10 cellular contexts compared by ENCODE assay signal in the genomic region with DNA sequence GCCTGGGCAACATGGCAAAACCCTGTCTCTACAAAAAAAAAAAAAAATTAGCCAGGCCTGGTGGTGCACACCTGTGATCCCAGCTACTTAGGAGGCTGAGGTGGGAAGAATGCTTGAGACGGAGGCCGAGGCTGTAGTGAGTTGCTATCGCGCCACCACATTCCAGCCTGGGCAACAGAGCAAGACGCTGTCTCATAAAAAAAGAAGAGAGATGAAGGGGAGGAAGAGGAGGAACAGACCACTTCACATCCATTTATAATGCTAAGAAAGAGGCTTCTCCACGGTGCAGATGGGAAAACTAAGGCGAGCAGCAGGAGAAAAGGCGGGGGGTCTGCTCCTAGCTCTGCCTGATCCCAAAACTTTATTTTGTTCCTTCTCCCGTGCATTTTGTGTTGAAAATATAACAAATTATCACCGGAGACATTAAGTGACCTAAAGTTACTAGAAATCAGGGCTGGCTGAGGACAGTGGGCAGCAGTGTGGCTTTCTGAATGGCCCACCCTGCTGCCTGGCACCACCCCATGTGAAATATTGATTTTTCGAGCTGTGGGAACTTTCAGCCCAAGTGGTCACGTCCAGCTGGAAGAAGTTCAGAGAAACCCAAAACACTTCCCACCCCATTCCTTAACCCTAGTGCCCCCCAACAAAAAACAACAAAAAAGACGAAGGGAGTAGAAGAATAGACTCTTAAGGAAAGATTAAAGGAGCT. TPM values are rescaled to one million over a fixed set of nuclear protein-coding genes. Genes with fewer than 3 reads are reported as not detected.
DNase-seq lines count a peak whose midpoint lies in the region; ATAC-seq and TF ChIP-seq lines count a peak whose summit lies in the region.
"Had no signal": no experiment of that assay in that cellular context is flagged by ENCODE, and none has a peak within 500 bp of the region (broad histone marks: within the 10 kb centered on the region; RNA-seq: fewer than 3 reads in every experiment).

No MANE protein-coding gene starts in this region.

- H3K4me3 ChIP-seq in right cardiac atrium (ENCODE audit: low read length) (no peak overlapping the region), vagina (no peak overlapping the region)

- intact Hi-C loops in right cardiac atrium (cut with DNase I) (no loop called here), Right ventricle myocardium superior (cut with DNase I) (no loop called here), vagina (cut with DNase I) (loop anchor here (5.0 kb wide), 1 partner anchor 56 kb away; no protein-coding TSS in a partner anchor)

- H3K36me3 Mint-ChIP-seq in chondrocyte (ENCODE audit: low read depth) = peaks cover 22% of the 10 kb centered on the region
- peaks cover 5% of the 10 kb centered on the region for H3K36me3 Mint-ChIP-seq in natural killer cell treated with Interleukin-12 subunit alpha and Interleukin-12 subunit beta and Interleukin-15 and Interleukin-18, amount 100 ng/mL, for 72 hours

- no peak for TF ChIP-seq POLR2A in vagina (IDR thresholded peaks at IDR 0.05)

- peaks cover 35% of the 10 kb centered on the region for H3K4me1 ChIP-seq in right cardiac atrium (ENCODE audit: control insufficient read depth, insufficient read depth, low read length)
- H3K4me1 ChIP-seq in vagina = peaks cover 100% of the 10 kb centered on the region

- no peaks in the 10 kb centered on the region for H3K36me3 ChIP-seq in vagina

- H3K27ac Mint-ChIP-seq in chondrocyte (ENCODE audit: unreplicated experiment) = peak overlapping the region; percentile 89
- H3K27ac Mint-ChIP-seq in natural killer cell treated with Interleukin-12 subunit alpha and Interleukin-12 subunit beta and Interleukin-15 and Interleukin-18, amount 100 ng/mL, for 72 hours = peak overlapping the region; percentile 99

- H3K9me3 Mint-ChIP-seq in chondrocyte (ENCODE audit: low read depth) = no peaks in the 10 kb centered on the region
- H3K9me3 Mint-ChIP-seq in natural killer cell treated with Interleukin-12 subunit alpha and Interleukin-12 subunit beta and Interleukin-15 and Interleukin-18, amount 100 ng/mL, for 72 hours = no peaks in the 10 kb centered on the region

- peak in 1 of 2 donors; percentile 31 for ATAC-seq in right cardiac atrium
- ATAC-seq in Right ventricle myocardium superior (ENCODE audit: poor library complexity) = no peak
- no peak for ATAC-seq in natural killer cell treated with Interleukin-12 subunit alpha and Interleukin-12 subunit beta and Interleukin-15 and Interleukin-18, amount 100 ng/mL, for 72 hours
- ATAC-seq in HG03354 (IDR thresholded peaks at IDR 0.05; ENCODE audit: poor library complexity, severe bottlenecking, unreplicated experiment) = no peak

- WGBS in right cardiac atrium = 62% methylated on average over 13 of the region's 13 CpGs

- H3K27me3 ChIP-seq in right cardiac atrium (ENCODE audit: control insufficient read depth, insufficient read depth) = no peaks in the 10 kb centered on the region
- no peaks in the 10 kb centered on the region for H3K27me3 ChIP-seq in vagina

- H3K4me1 Mint-ChIP-seq in chondrocyte (ENCODE audit: low read depth) = peaks cover 88% of the 10 kb centered on the region
- H3K4me1 Mint-ChIP-seq in natural killer cell treated with Interleukin-12 subunit alpha and Interleukin-12 subunit beta and Interleukin-15 and Interleukin-18, amount 100 ng/mL, for 72 hours (ENCODE audit: low read depth in 2 of 2) = peaks cover 65 to 74% of the 10 kb centered on the region in 2 donors

- H3K4me3 Mint-ChIP-seq in chondrocyte (ENCODE audit: unreplicated experiment) = peak overlapping the region; percentile 57
- H3K4me3 Mint-ChIP-seq in natural killer cell treated with Interleukin-12 subunit alpha and Interleukin-12 subunit beta and Interleukin-15 and Interleukin-18, amount 100 ng/mL, for 72 hours = peak overlapping the region; percentile 89

- peak in 1 of 3 donors; percentile 12 for DNase-seq in right cardiac atrium
- no peak for DNase-seq in Right ventricle myocardium superior
- DNase-seq in chondrocyte (ENCODE audit: low spot score) = no peak
- no peak for DNase-seq in natural killer cell treated with Interleukin-12 subunit alpha and Interleukin-12 subunit beta and Interleukin-15 and Interleukin-18, amount 100 ng/mL, for 72 hours (ENCODE audit: low spot score)
- DNase-seq in vagina (ENCODE audit: extremely low spot score in 2 of 2) = no peak
- no peak for DNase-seq in midbrain (lab: John Stamatoyannopoulos, UW)
- no peak for DNase-seq in SKM-1 (lab: John Stamatoyannopoulos, UW; ENCODE audit: unreplicated experiment)
- DNase-seq: COR-L47, SIG-M5 had no signal

- TF ChIP-seq CTCF in chondrocyte (IDR thresholded peaks at IDR 0.05) (no peak), vagina (IDR thresholded peaks at IDR 0.05) (no peak)

- no peaks in the 10 kb centered on the region for H3K27me3 Mint-ChIP-seq in chondrocyte (ENCODE audit: low read depth)
- H3K27me3 Mint-ChIP-seq in natural killer cell treated with Interleukin-12 subunit alpha and Interleukin-12 subunit beta and Interleukin-15 and Interleukin-18, amount 100 ng/mL, for 72 hours = no peaks in the 10 kb centered on the region

- H3K27ac ChIP-seq in right cardiac atrium (ENCODE audit: low read length) (peak overlapping the region; percentile 77), vagina (peak overlapping the region; percentile 99)

- H3K9me3 ChIP-seq in right cardiac atrium (ENCODE audit: control insufficient read depth, low read length) = no peaks in the 10 kb centered on the region
- H3K9me3 ChIP-seq in vagina = no peaks in the 10 kb centered on the region

RNA-seq across cellular contexts. Expression of a gene that starts 9.5 kb away (rescaled TPM):
- total RNA-seq in right cardiac atrium (100 to 1,000 TPM; 140 to 224 (median 163) TPM), Right ventricle myocardium superior (138 TPM), chondrocyte (1,046 to 1,908 TPM (median 1,853 TPM) in 3 replicates), vagina (333 TPM)
- 92.5 TPM for polyA plus RNA-seq in right cardiac atrium
- total RNA-seq in natural killer cell treated with Interleukin-12 subunit alpha and Interleukin-12 subunit beta and Interleukin-15 and Interleukin-18, amount 100 ng/mL, for 72 hours = 100 to 1,000 TPM; 623 to 642 TPM
